Comparison of ENCODE assay signal across 12 cellular contexts in genomic region chr4:38119663-38120374, GRCh38.
DNase-seq lines count a peak whose midpoint lies in the region; ATAC-seq, FAIRE-seq and TF ChIP-seq lines count a peak whose summit lies in the region.
"Had no signal": no experiment of that assay in that cellular context is flagged by ENCODE, and none has a peak within 500 bp of the region (broad histone marks: within the 10 kb centered on the region; RNA-seq: fewer than 3 reads in every experiment).

No MANE protein-coding gene starts in this region.

- H3K4ac ChIP-seq in IMR-90 (ENCODE audit: low read depth, low read length) (peak overlapping the region; percentile 47; the same call in 1 of the 2 replicates), mesenchymal stem cell (ENCODE audit: low read depth in 1 of 2, low read length in 2 of 2) (no peak overlapping the region)

- 20% methylated on average over 1 of the region's 7 CpGs; no CpG with 5 or more reads in 1 of the 2 experiments for WGBS in IMR-90 (ENCODE audit: extremely low coverage in 2 of 2, insufficient read length in 1 of 2), 2 experiments
- whole genome bisulfite sequencing in K562 (ENCODE audit: insufficient coverage, low coverage, missing lambda C conversion rate), result 27% methylated on average over 7 of the region's 7 CpGs
- WGBS in mesenchymal stem cell, result 0% methylated on average over 3 of the region's 7 CpGs

- in situ Hi-C loops in IMR-90 (cut with MboI; ENCODE audit: low sequenced_read_pairs) (no loop called here), K562 (cut with MboI) (no loop called here)

- no peak overlapping the region for H3K9ac ChIP-seq in IMR-90 (ENCODE audit: low read depth, low read length)
- H3K9ac ChIP-seq in K562 (ENCODE audit: insufficient read depth in 1 of 2, low read depth in 2 of 2, low read length in 2 of 2), result no peak overlapping the region
- H3K9ac ChIP-seq in mesenchymal stem cell (ENCODE audit: low read length), result peak overlapping the region; percentile 81

- H2BK15ac ChIP-seq in IMR-90 (ENCODE audit: low read depth, low read length) (peak overlapping the region; percentile 45; the same call in 2 of the 3 replicates), mesenchymal stem cell (ENCODE audit: low read depth, poor library complexity, severe bottlenecking) (no peak overlapping the region)

- no peaks in the 10 kb centered on the region for H3K9me3 ChIP-seq in IMR-90 (ENCODE audit: control insufficient read depth, insufficient read depth, low read length)
- no peaks in the 10 kb centered on the region for H3K9me3 ChIP-seq in K562 (replicated peaks; ENCODE audit: control insufficient read depth, insufficient read depth, low read depth, low read length)
- H3K9me3 ChIP-seq in mesenchymal stem cell (ENCODE audit: control insufficient read depth, low read length), result no peaks in the 10 kb centered on the region
- H3K9me3 ChIP-seq: prostate gland had no signal

- H3K79me1 ChIP-seq in IMR-90 (ENCODE audit: low read depth in 1 of 2, low read length in 2 of 2) (peaks cover 5 to 18% of the 10 kb centered on the region in 2 experiments; a peak in 2 of 4 replicates), mesenchymal stem cell (replicated peaks; ENCODE audit: low read length, poor library complexity, severe bottlenecking) (peaks cover 5% of the 10 kb centered on the region)

- H3K4me3 ChIP-seq in IMR-90 (ENCODE audit: insufficient read depth, low read depth, low read length) (no peak overlapping the region), K562 (no peak overlapping the region), mesenchymal stem cell (ENCODE audit: insufficient read depth in 1 of 2, low read depth in 1 of 2, low read length in 2 of 2) (peak overlapping the region in 1 of 2 experiments; percentile 59)
- H3K4me3 ChIP-seq: prostate gland had no signal

- H3K36me3 ChIP-seq in IMR-90 (ENCODE audit: control insufficient read depth, insufficient read depth, low read length) (peaks cover 2% of the 10 kb centered on the region), K562 (ENCODE audit: control insufficient read depth, insufficient read depth, low read length) (no peaks in the 10 kb centered on the region), mesenchymal stem cell (ENCODE audit: control insufficient read depth in 1 of 2, insufficient read depth in 2 of 2, low read depth in 1 of 2, low read length in 2 of 2) (peaks cover 10 to 14% of the 10 kb centered on the region in 2 experiments)

- no peak overlapping the region for H2AK9ac ChIP-seq in IMR-90 (replicated peaks; ENCODE audit: low read depth, low read length, poor library complexity)

- no peaks in the 10 kb centered on the region for H3K79me2 ChIP-seq in K562 (ENCODE audit: control insufficient read depth, insufficient read depth, low read length)

- peak; percentile 97 for ATAC-seq in IMR-90 (ENCODE audit: low read depth)
- ATAC-seq in K562, result no peak
- ATAC-seq: activated T-cell treated with anti-CD3 and anti-CD28 coated beads, Interleukin-2, amount 50 U/mL, for 72 hours; stimulated activated naive CD8-positive, alpha-beta T cell treated with anti-CD3 and anti-CD28 coated beads, Interleukin-15, Interleukin-2, amounts not matched to agents 100 U/mL and 50 U/mL, for 24 hours had no signal

- 0 out of 2 replicates have a peak overlapping the region, but pooled peaks have one; percentile 7 for H4K5ac ChIP-seq in IMR-90 (ENCODE audit: low read depth, low read length)

- POLR2A ChIA-PET in IMR-90 (lab: Charles Lee; ENCODE audit: unreplicated experiment), result interaction anchor here (0.7 to 0.8 kb wide), 2 partner anchors 43 to 749 kb away, joined by 3 read pairs; no protein-coding TSS in a partner anchor
- POLR2A ChIA-PET in K562 (lab: Yijun Ruan, JAX), result interaction anchor here (0.8 to 1.2 kb wide), 6 partner anchors 10 to 999 kb away, joined by 3 to 4 read pairs (median 3); no protein-coding TSS in a partner anchor

- H2BK20ac ChIP-seq in IMR-90 (ENCODE audit: low read depth, low read length), result peak overlapping the region; percentile 30; the same call in 1 of the 2 replicates

- BruUV-seq in IMR-90 (replicated peaks; lab: Mats Ljungman, UMichigan), result no TSS peak
- no TSS peak for BruUV-seq in K562 (replicated peaks; lab: Mats Ljungman, UMichigan)

- peak; percentile 32; the same call in 1 of the 2 replicates for TF ChIP-seq RAD21 in IMR-90 (IDR thresholded peaks at IDR 0.05; ENCODE audit: low read length)
- TF ChIP-seq RAD21 in K562 (CRISPR knock-in tag; conservative IDR thresholded peaks at IDR 0.05 in 1 of 2, IDR thresholded peaks at IDR 0.05 in 1 of 2), result no peak

- no peak overlapping the region for H2BK12ac ChIP-seq in mesenchymal stem cell (ENCODE audit: low read length in 2 of 2)

- TF ChIP-seq CTCF in AG09319 (IDR thresholded peaks at IDR 0.05; ENCODE audit: low read depth, low read length) (no peak), IMR-90 (conservative IDR thresholded peaks at IDR 0.05; ENCODE audit: low read depth, low read length) (no peak), K562 (IDR thresholded peaks at IDR 0.05 in 2 of 3, conservative IDR thresholded peaks at IDR 0.05 in 1 of 3; ENCODE audit: insufficient read depth in 2 of 3, low read depth in 1 of 3, low read length in 3 of 3) (no peak)

- H3K27me3 ChIP-seq in IMR-90 (ENCODE audit: control insufficient read depth, insufficient read depth, low read length) (no peaks in the 10 kb centered on the region), K562 (ENCODE audit: control insufficient read depth in 2 of 2, insufficient read depth in 2 of 2, low read length in 2 of 2) (peaks cover 2 to 19% of the 10 kb centered on the region in 2 experiments; a peak in 3 of 5 replicates), mesenchymal stem cell (ENCODE audit: control insufficient read depth in 1 of 2, insufficient read depth in 1 of 2, low read length in 2 of 2) (no peaks in the 10 kb centered on the region)

- H4K91ac ChIP-seq in IMR-90 (ENCODE audit: insufficient read depth, low read depth, low read length), result no peak overlapping the region
- no peak overlapping the region for H4K91ac ChIP-seq in mesenchymal stem cell (ENCODE audit: low read length)

- TF ChIP-seq POLR2A in IMR-90 (IDR thresholded peaks at IDR 0.05; ENCODE audit: low read depth, low read length) (no peak), K562 (conservative IDR thresholded peaks at IDR 0.05) (no peak)

- H3K9me1 ChIP-seq in IMR-90 (ENCODE audit: insufficient read depth, low read length) (peaks cover 19% of the 10 kb centered on the region), K562 (ENCODE audit: control insufficient read depth, insufficient read depth, low read length) (no peaks in the 10 kb centered on the region)

- H3K18ac ChIP-seq in IMR-90 (ENCODE audit: low read depth, low read length) (peak overlapping the region; percentile 40; the same call in 1 of the 2 replicates), mesenchymal stem cell (ENCODE audit: low read depth in 1 of 2, low read length in 2 of 2) (peak overlapping the region in 1 of 2 experiments; percentile 32)

- no peak overlapping the region; the same call in 1 of the 2 replicates for H3K14ac ChIP-seq in IMR-90 (replicated peaks; ENCODE audit: low read depth, low read length)
- H3K14ac ChIP-seq in mesenchymal stem cell (ENCODE audit: low read length in 2 of 2), result no peak overlapping the region

- no peak for FAIRE-seq in K562 (lab: Jason Lieb, UNC)

- intact Hi-C loops in IMR-90 (cut with micrococcal nuclease), result no loop called here
- intact Hi-C loops in K562 (cut with micrococcal nuclease), result no loop called here

- H3K23ac ChIP-seq in IMR-90 (ENCODE audit: low read depth, low read length) (peak overlapping the region; percentile 2; the same call in 1 of the 2 replicates), mesenchymal stem cell (ENCODE audit: low read length in 2 of 2) (no peak overlapping the region)

- H3K27ac ChIP-seq in IMR-90 (ENCODE audit: insufficient read depth, low read length) (peak overlapping the region; percentile 48; the same call in 1 of the 2 replicates), K562 (ENCODE audit: extremely low read depth, low read depth, low read length) (no peak overlapping the region), mesenchymal stem cell (ENCODE audit: low read length, poor library complexity, severe bottlenecking) (peak overlapping the region; percentile 83)

- H3K56ac ChIP-seq in IMR-90 (ENCODE audit: extremely low read depth, insufficient read depth, low read length), result peak overlapping the region; percentile 30

- TF ChIP-seq EP300 in K562 (IDR thresholded peaks at IDR 0.05; ENCODE audit: low read length), result no peak

- H4K20me1 ChIP-seq in IMR-90 (ENCODE audit: insufficient read depth, low read length), result peaks cover 4% of the 10 kb centered on the region; the same call in 1 of the 2 replicates
- H4K20me1 ChIP-seq in K562 (replicated peaks; ENCODE audit: control insufficient read depth, insufficient read depth, low read length), result no peaks in the 10 kb centered on the region

- H2AK5ac ChIP-seq in IMR-90 (ENCODE audit: low read depth, low read length) (peak overlapping the region; percentile 30; the same call in 1 of the 2 replicates), mesenchymal stem cell (ENCODE audit: low read length, severe bottlenecking) (no peak overlapping the region)

- H2AFZ ChIP-seq in IMR-90 (replicated peaks; ENCODE audit: low read length, poor library complexity), result no peak overlapping the region
- no peak overlapping the region for H2AFZ ChIP-seq in K562 (ENCODE audit: low read depth, low read length)
- H2AFZ ChIP-seq in mesenchymal stem cell (ENCODE audit: low read depth, low read length), result no peak overlapping the region

- H4K8ac ChIP-seq in IMR-90 (ENCODE audit: low read depth in 2 of 2, low read length in 2 of 2), result peak overlapping the region in 1 of 2 experiments; percentile 41; a peak in 3 of 4 replicates
- H4K8ac ChIP-seq in mesenchymal stem cell (ENCODE audit: low read length), result no peak overlapping the region

- CTCF ChIA-PET in IMR-90 (lab: Yijun Ruan, JAX), result interaction anchor here (0.6 to 1.1 kb wide), 3 partner anchors 9 to 360 kb away, joined by 3 to 5 read pairs (median 4); no protein-coding TSS in a partner anchor
- CTCF ChIA-PET in K562 (lab: Yijun Ruan, JAX; ENCODE audit: low intra/inter-chr PET ratio), result no interaction called here

- DNase-seq in AG09319 (ENCODE audit: extremely low read depth, low read depth) (peak; percentile 59), IMR-90 (peak; percentile 88), K562 (ENCODE audit: extremely low read depth in 1 of 4, low spot score in 3 of 4) (no peak), mesenchymal stem cell (peak; percentile 96), NCI-H1048 (lab: John Stamatoyannopoulos, UW) (no peak), NCI-H1694 treated with DMSO at 0.1 percent for 48 hours (lab: John Stamatoyannopoulos, UW) (no peak), NCI-H1105 treated with DMSO at 0.1 percent for 48 hours (lab: John Stamatoyannopoulos, UW) (no peak)
- no peak for DNase-seq in activated CD4-positive, alpha-beta T cell treated with anti-CD3 and anti-CD28 coated beads, Interleukin-2, amount 50 U/mL, for 48 hours
- DNase-seq: activated T-cell treated with anti-CD3 and anti-CD28 coated beads, Interleukin-2, amount 50 U/mL, for 72 hours; SHP77 treated with DMSO at 0.1 percent for 48 hours; stimulated activated naive CD8-positive, alpha-beta T cell treated with anti-CD3 and anti-CD28 coated beads, Interleukin-15, Interleukin-2, amounts not matched to agents 100 U/mL and 50 U/mL, for 24 hours had no signal

- H2BK120ac ChIP-seq in IMR-90 (ENCODE audit: low read depth, low read length) (peak overlapping the region; percentile 61; the same call in 1 of the 2 replicates), mesenchymal stem cell (ENCODE audit: low read depth, low read length) (no peak overlapping the region)

- H3K4me2 ChIP-seq in IMR-90 (ENCODE audit: low read depth, low read length) (peak overlapping the region; percentile 39), K562 (ENCODE audit: insufficient read depth, low read length) (no peak overlapping the region), mesenchymal stem cell (ENCODE audit: low read length, poor library complexity, severe bottlenecking) (peak overlapping the region; percentile 58)

- peaks cover 16% of the 10 kb centered on the region for H3K4me1 ChIP-seq in IMR-90 (ENCODE audit: control insufficient read depth, insufficient read depth, low read length)
- no peaks in the 10 kb centered on the region for H3K4me1 ChIP-seq in K562 (replicated peaks in 1 of 2; ENCODE audit: control insufficient read depth in 2 of 2, insufficient read depth in 2 of 2, low read length in 2 of 2)
- H3K4me1 ChIP-seq in mesenchymal stem cell (ENCODE audit: control insufficient read depth, insufficient read depth, low read depth, low read length), result peaks cover 20% of the 10 kb centered on the region

- dilution Hi-C loops in IMR-90 (cut with HindIII; ENCODE audit: low sequenced_read_pairs, unreplicated experiment), result no loop called here

- H2BK5ac ChIP-seq in IMR-90 (ENCODE audit: low read depth, low read length, poor library complexity, severe bottlenecking), result peak overlapping the region; percentile 80
- no peak overlapping the region for H2BK5ac ChIP-seq in mesenchymal stem cell (ENCODE audit: low read depth, low read length, poor library complexity, severe bottlenecking)

Comparison
In these comparisons a context has a peak if more than half of its experiments do, and no peak if none do; other contexts are left out.
1. DNase-seq: peak in AG09319 (single experiment), IMR-90 (single experiment) and mesenchymal stem cell (single experiment); none in K562 (0 of 4), NCI-H1048 (single experiment), NCI-H1694 treated with DMSO at 0.1 percent for 48 hours (single experiment), activated CD4-positive, alpha-beta T cell treated with anti-CD3 and anti-CD28 coated beads, Interleukin-2, amount 50 U/mL, for 48 hours (0 of 2) and NCI-H1105 treated with DMSO at 0.1 percent for 48 hours (single experiment).